In genomic region chr12:124603910-124604775, GRCh38 we compare ENCODE assay signal across 27 cellular contexts. TPM values are rescaled to one million over a fixed set of nuclear protein-coding genes. Genes with fewer than 3 reads are reported as not detected.
DNase-seq lines count a peak whose midpoint lies in the region; ATAC-seq and TF ChIP-seq lines count a peak whose summit lies in the region.
"Had no signal": no experiment of that assay in that cellular context is flagged by ENCODE, and none has a peak within 500 bp of the region (broad histone marks: within the 10 kb centered on the region; RNA-seq: fewer than 3 reads in every experiment).

No MANE protein-coding gene starts in this region.

- ATAC-seq in SK-N-SH treated with all-trans-retinoic acid at 6 μM for 48 hours (peak; percentile 96), HG03457 (IDR thresholded peaks at IDR 0.05; ENCODE audit: unreplicated experiment) (no peak)
- ATAC-seq: effector memory CD8-positive, alpha-beta T cell; PC-3; T-helper 17 cell had no signal

- DNase-seq in left kidney (ENCODE audit: low read depth, low spot score) (peak; percentile 63), osteoblast (ENCODE audit: insufficient read length, low spot score, missing footprints) (peak; percentile 85), HUDEP-2 (lab: John Stamatoyannopoulos, UW; ENCODE audit: unreplicated experiment in 76 of 76) (no peak), COR-L47 (lab: John Stamatoyannopoulos, UW) (no peak)
- DNase-seq in activated T-cell treated with anti-CD3 and anti-CD28 coated beads, Interleukin-2, amount 50 U/mL, for 48 hours, result no peak
- DNase-seq: activated B cell treated with CpG ODN at 0.5 μM for 24 hours; activated naive CD4-positive, alpha-beta T cell treated with anti-CD3 and anti-CD28 coated beads, Interleukin-2, amount 50 U/mL, for 16 hours; activated T-cell treated with anti-CD3 and anti-CD28 coated beads, Interleukin-2, amount 50 U/mL, for 24 hours; CD4-positive, CD25-positive, alpha-beta regulatory T cell; DMS153; effector memory CD8-positive, alpha-beta T cell; esophagus squamous epithelium; GF-D8; left lung; NCI-H146; NCI-H2227 treated with DMSO at 0.1 percent for 48 hours; PC-3; stimulated activated CD4-positive, alpha-beta T cell treated with anti-CD3 and anti-CD28 coated beads, Interleukin-2, amount 100 ng/mL, for 48 hours; stimulated activated naive CD4-positive, alpha-beta T cell treated with Interleukin-2 at 50 U/mL for 16 hours; T-helper 17 cell; thyroid gland had no signal

- H3K4me2 ChIP-seq in BLaER1 treated with 17β-estradiol and CSF1 and Interleukin-3, amounts not matched to agents 10 nM and 100 nM, result peak overlapping the region; percentile 5 to 75 (median 53); a peak in 15 of 22 replicates
- no peak overlapping the region for H3K4me2 ChIP-seq in osteoblast (ENCODE audit: insufficient read depth, low read length)

- H3K36me3 ChIP-seq in BLaER1 treated with 17β-estradiol and CSF1 and Interleukin-3, amounts not matched to agents 10 nM and 100 nM, result no peaks in the 10 kb centered on the region
- H3K36me3 ChIP-seq in osteoblast (ENCODE audit: insufficient read depth, low read length), result no peaks in the 10 kb centered on the region
- H3K36me3 ChIP-seq: ascending aorta, esophagus squamous epithelium, left lung, thyroid gland had no signal

- peak overlapping the region in 1 of 11 experiments; percentile 18; a peak in 1 of 22 replicates for H3K9ac ChIP-seq in BLaER1 treated with 17β-estradiol and CSF1 and Interleukin-3, amounts not matched to agents 10 nM and 100 nM
- H3K9ac ChIP-seq: parathyroid adenoma had no signal

- no peak overlapping the region for H3K4me3 ChIP-seq in BLaER1 treated with 17β-estradiol and CSF1 and Interleukin-3, amounts not matched to agents 10 nM and 100 nM
- no peak overlapping the region for H3K4me3 ChIP-seq in osteoblast (ENCODE audit: insufficient read depth, low read length)
- H3K4me3 ChIP-seq: ascending aorta, esophagus squamous epithelium, left lung, skin epidermis, thyroid gland had no signal

- TF ChIP-seq CTCF in osteoblast (IDR thresholded peaks at IDR 0.05; ENCODE audit: extremely low read depth, low read depth, low read length), result no peak

- H3K79me2 ChIP-seq in osteoblast (ENCODE audit: insufficient read depth, low read length), result no peaks in the 10 kb centered on the region
- H3K79me2 ChIP-seq: parathyroid adenoma had no signal

- H3K27ac ChIP-seq in BLaER1 treated with 17β-estradiol and CSF1 and Interleukin-3, amounts not matched to agents 10 nM and 100 nM, result no peak overlapping the region
- no peak overlapping the region for H3K27ac ChIP-seq in osteoblast (ENCODE audit: low read depth, low read length)
- H3K27ac ChIP-seq: ascending aorta, esophagus squamous epithelium, left lung, parathyroid adenoma, thyroid gland had no signal

- peaks cover 33 to 58% (median 52%) of the 10 kb centered on the region in 10 experiments for H3K4me1 ChIP-seq in BLaER1 treated with 17β-estradiol and CSF1 and Interleukin-3, amounts not matched to agents 10 nM and 100 nM
- H3K4me1 ChIP-seq in osteoblast (ENCODE audit: insufficient read depth, low read length), result peaks cover 8% of the 10 kb centered on the region

- peaks cover 0 to 7% (median 0%) of the 10 kb centered on the region in 11 experiments; a peak in 5 of 22 replicates for H4K20me1 ChIP-seq in BLaER1 treated with 17β-estradiol and CSF1 and Interleukin-3, amounts not matched to agents 10 nM and 100 nM
- no peaks in the 10 kb centered on the region for H4K20me1 ChIP-seq in osteoblast (ENCODE audit: insufficient read depth, low read length)

- peaks cover 0 to 1% (median 0%) of the 10 kb centered on the region in 11 experiments; a peak in 1 of 22 replicates for H3K27me3 ChIP-seq in BLaER1 treated with 17β-estradiol and CSF1 and Interleukin-3, amounts not matched to agents 10 nM and 100 nM
- H3K27me3 ChIP-seq in osteoblast (ENCODE audit: insufficient read depth, low read length), result peaks cover 1% of the 10 kb centered on the region
- H3K27me3 ChIP-seq: ascending aorta, esophagus squamous epithelium, left lung, thyroid gland had no signal

- H2AFZ ChIP-seq in osteoblast (ENCODE audit: low read length), result no peak overlapping the region
- H2AFZ ChIP-seq: parathyroid adenoma had no signal

- peaks cover 0 to 11% (median 8%) of the 10 kb centered on the region in 11 experiments; a peak in 14 of 22 replicates for H3K9me3 ChIP-seq in BLaER1 treated with 17β-estradiol and CSF1 and Interleukin-3, amounts not matched to agents 10 nM and 100 nM (replicated peaks in 1 of 11)
- no peaks in the 10 kb centered on the region for H3K9me3 ChIP-seq in osteoblast (ENCODE audit: low read depth, low read length)
- H3K9me3 ChIP-seq: ascending aorta, esophagus squamous epithelium, left lung, thyroid gland had no signal

TF ChIP-seq in SK-N-SH treated with all-trans-retinoic acid at 6 μM for 48 hours, 23 proteins besides CTCF, POLR2A, EP300 and RAD21:
- TF ChIP-seq ZFP3 (CRISPR knock-in tag; IDR thresholded peaks at IDR 0.05) (no peak), ZNF565 (CRISPR knock-in tag; conservative IDR thresholded peaks at IDR 0.05; ENCODE audit: low read depth) (peak; percentile 69; the same call in 1 of the 2 replicates), ZC3H10 (CRISPR knock-in tag; IDR thresholded peaks at IDR 0.05) (no peak), TCF4 (CRISPR knock-in tag; IDR thresholded peaks at IDR 0.05; ENCODE audit: borderline replicate concordance) (peak; percentile 94), SNAI2 (CRISPR knock-in tag; IDR thresholded peaks at IDR 0.05) (peak; percentile 16; the same call in 1 of the 2 replicates), BACH2 (CRISPR knock-in tag; IDR thresholded peaks at IDR 0.05; ENCODE audit: borderline replicate concordance) (no peak), ZNF8 (CRISPR knock-in tag; IDR thresholded peaks at IDR 0.05) (0 out of 2 replicates have a peak, but pooled peaks have one; percentile 19)

RNA-seq across cellular contexts. Expression of gene NCOR2, which starts 36.7 kb away (rescaled TPM):
- 45.2 and 47.1 TPM in 2 replicates for total RNA-seq in osteoblast

Comparison
In these comparisons a context has a peak if more than half of its experiments do, and no peak if none do; other contexts are left out.
1. DNase-seq: peak in left kidney (single experiment) and osteoblast (single experiment); none in HUDEP-2 (0 of 76), COR-L47 (single experiment) and activated T-cell treated with anti-CD3 and anti-CD28 coated beads, Interleukin-2, amount 50 U/mL, for 48 hours (0 of 2).